Comparison of ENCODE assay signal across 7 cellular contexts in genomic region chr18:63317982-63318881, GRCh38. TPM values are rescaled to one million over a fixed set of nuclear protein-coding genes. Genes with fewer than 3 reads are reported as not detected.
A peak's percentile ranks its signal among the peaks of the same experiment; 100 is the strongest.
DNase-seq lines count a peak whose midpoint lies in the region; ATAC-seq and TF ChIP-seq lines count a peak whose summit lies in the region.

No MANE protein-coding gene starts in this region.

- H3K4me1 ChIP-seq in mucosa of stomach (ENCODE audit: control insufficient read depth, insufficient read depth, low read length), result peaks cover 4% of the 10 kb centered on the region

- CTCF ChIA-PET in activated CD8-positive, alpha-beta T cell treated with anti-CD3 and anti-CD28 coated beads for 36 hours (lab: Charles Lee), result interaction anchor here (0.7 to 3.8 kb wide), 61 partner anchors 9 to 602 kb away, joined by 3 to 71 read pairs (median 5); partner anchors contain the start of gene PHLPP1

- peak overlapping the region; percentile 88 for H3K4me3 Mint-ChIP-seq in activated CD8-positive, alpha-beta T cell treated with anti-CD3 and anti-CD28 coated beads for 36 hours
- H3K4me3 Mint-ChIP-seq in effector memory CD8-positive, alpha-beta T cell, result peak overlapping the region; percentile 92 to 97

- H3K9me3 Mint-ChIP-seq in activated CD8-positive, alpha-beta T cell treated with anti-CD3 and anti-CD28 coated beads for 36 hours, result no peaks in the 10 kb centered on the region
- H3K9me3 Mint-ChIP-seq in effector memory CD8-positive, alpha-beta T cell, result no peaks in the 10 kb centered on the region

- H3K9ac ChIP-seq in mucosa of stomach (ENCODE audit: low read length), result peak overlapping the region; percentile 24

- no peaks in the 10 kb centered on the region for H3K9me3 ChIP-seq in mucosa of stomach (ENCODE audit: control insufficient read depth, low read length)

- no peaks in the 10 kb centered on the region for H3K27me3 Mint-ChIP-seq in activated CD8-positive, alpha-beta T cell treated with anti-CD3 and anti-CD28 coated beads for 36 hours
- H3K27me3 Mint-ChIP-seq in effector memory CD8-positive, alpha-beta T cell, result no peaks in the 10 kb centered on the region

- peak overlapping the region; percentile 99 for H3K27ac Mint-ChIP-seq in activated CD8-positive, alpha-beta T cell treated with anti-CD3 and anti-CD28 coated beads for 36 hours
- peak overlapping the region; percentile 95 to 96 for H3K27ac Mint-ChIP-seq in effector memory CD8-positive, alpha-beta T cell

- H3K36me3 Mint-ChIP-seq in activated CD8-positive, alpha-beta T cell treated with anti-CD3 and anti-CD28 coated beads for 36 hours (ENCODE audit: low read depth), result peaks cover 60% of the 10 kb centered on the region
- peaks cover 24% of the 10 kb centered on the region for H3K36me3 Mint-ChIP-seq in effector memory CD8-positive, alpha-beta T cell (ENCODE audit: insufficient read depth)

- peaks cover 41% of the 10 kb centered on the region for H3K4me1 Mint-ChIP-seq in activated CD8-positive, alpha-beta T cell treated with anti-CD3 and anti-CD28 coated beads for 36 hours (ENCODE audit: low read depth)
- H3K4me1 Mint-ChIP-seq in effector memory CD8-positive, alpha-beta T cell (ENCODE audit: low read depth in 2 of 2), result peaks cover 57 to 75% of the 10 kb centered on the region in 2 donors

- intact Hi-C loops in activated CD8-positive, alpha-beta T cell treated with anti-CD3 and anti-CD28 coated beads for 36 hours (cut with micrococcal nuclease), result loop anchor here (2.0 to 5.0 kb wide), 3 partner anchors 17 to 187 kb away; no protein-coding TSS in a partner anchor

- peak overlapping the region; percentile 15 for H3K4me3 ChIP-seq in mucosa of stomach (ENCODE audit: low read length)

- no peaks in the 10 kb centered on the region for H3K36me3 ChIP-seq in mucosa of stomach (ENCODE audit: control insufficient read depth, insufficient read depth, low read length)

- DNase-seq in NCI-H2196 treated with DMSO at 0.1 percent for 48 hours (lab: John Stamatoyannopoulos, UW; ENCODE audit: unreplicated experiment), result peak; percentile 78
- peak; percentile 93 for DNase-seq in activated CD8-positive, alpha-beta T cell treated with anti-CD3 and anti-CD28 coated beads for 36 hours
- DNase-seq in effector memory CD8-positive, alpha-beta T cell, result peak; percentile 71 to 77 (median 76)
- DNase-seq in stimulated activated CD8-positive, alpha-beta memory T cell treated with anti-CD3 and anti-CD28 coated beads, Interleukin-7, amount 100 ng/mL, for 1 hour (ENCODE audit: low read depth in 2 of 2), result peak; percentile 49 to 56

- POLR2A ChIA-PET in activated CD8-positive, alpha-beta T cell treated with anti-CD3 and anti-CD28 coated beads for 36 hours (lab: Charles Lee), result interaction anchor here (0.6 to 4.0 kb wide), 25 partner anchors 10 to 306 kb away, joined by 3 to 68 read pairs (median 5); no protein-coding TSS in a partner anchor

- H3K27me3 ChIP-seq in mucosa of stomach (ENCODE audit: control insufficient read depth, insufficient read depth, low read length), result peaks cover 15% of the 10 kb centered on the region

- ATAC-seq in GM18508 (IDR thresholded peaks at IDR 0.05; ENCODE audit: insufficient read depth, unreplicated experiment) (peak; percentile 32), HG02840 (IDR thresholded peaks at IDR 0.05; ENCODE audit: low FRiP score, unreplicated experiment) (peak; percentile 37)
- ATAC-seq in activated CD8-positive, alpha-beta T cell treated with anti-CD3 and anti-CD28 coated beads for 36 hours, result peak; percentile 69
- peak; percentile 63 for ATAC-seq in effector memory CD8-positive, alpha-beta T cell (replicated peaks)

- peak; percentile 97 for TF ChIP-seq CTCF in activated CD8-positive, alpha-beta T cell treated with anti-CD3 and anti-CD28 coated beads for 36 hours (IDR thresholded peaks at IDR 0.05)

RNA-seq across cellular contexts. Expression of gene BCL2, which starts 1.3 kb away (rescaled TPM):
- total RNA-seq in activated CD8-positive, alpha-beta T cell treated with anti-CD3 and anti-CD28 coated beads for 36 hours, result 100 to 1,000 TPM; 104 to 107 TPM

RNA-seq across cellular contexts. Expression of gene KDSR, which starts 48.8 kb away (rescaled TPM):
- 10 to 100 TPM; 53.4 TPM for total RNA-seq in activated CD8-positive, alpha-beta T cell treated with anti-CD3 and anti-CD28 coated beads for 36 hours

Comparison
In these comparisons a context has a peak if more than half of its experiments do, and no peak if none do; other contexts are left out.
1. Peak in every context shown above with its lines: DNase-seq, ATAC-seq and H3K4me3 ChIP-seq.